ENCODE assay signal across 1 cellular context in genomic region chr15:63210151-63211051, GRCh38.
TF ChIP-seq lines count a peak whose summit lies in the region.

No MANE protein-coding gene starts in this region.

TF ChIP-seq in HEK293, 187 proteins besides CTCF, POLR2A, EP300 and RAD21 (continued from another document and continues in another):
- TF ChIP-seq ZNF513 (tag by site-specific recombination; IDR thresholded peaks at IDR 0.05), result no peak
- no peak for TF ChIP-seq YY1 (tag by site-specific recombination; IDR thresholded peaks at IDR 0.05)
- no peak for TF ChIP-seq ZNF311 (tag by site-specific recombination; IDR thresholded peaks at IDR 0.05; ENCODE audit: borderline replicate concordance)
- peak; percentile 93 for TF ChIP-seq ZFHX2 (tag by site-specific recombination; conservative IDR thresholded peaks at IDR 0.05)
- no peak for TF ChIP-seq ZFP41 (tag by site-specific recombination; IDR thresholded peaks at IDR 0.05; ENCODE audit: borderline replicate concordance)
- no peak for TF ChIP-seq ZNF610 (tag by site-specific recombination; IDR thresholded peaks at IDR 0.05; ENCODE audit: borderline replicate concordance)
- peak; percentile 53; the same call in 1 of the 2 replicates for TF ChIP-seq KLF10 (tag by site-specific recombination; IDR thresholded peaks at IDR 0.05)
- TF ChIP-seq ZNF214 (tag by site-specific recombination; IDR thresholded peaks at IDR 0.05; ENCODE audit: borderline replicate concordance), result no peak
- no peak for TF ChIP-seq ZNF114 (tag by site-specific recombination; IDR thresholded peaks at IDR 0.05)
- TF ChIP-seq ZNF426 (tag by site-specific recombination; IDR thresholded peaks at IDR 0.05), result no peak
- no peak for TF ChIP-seq ZBTB20 (tag by site-specific recombination; IDR thresholded peaks at IDR 0.05)
- TF ChIP-seq ZNF76 (tag by site-specific recombination; IDR thresholded peaks at IDR 0.05; ENCODE audit: borderline replicate concordance, low read depth), result no peak
- no peak for TF ChIP-seq RBAK (tag by site-specific recombination; IDR thresholded peaks at IDR 0.05)
- TF ChIP-seq ZNF768 (tag by site-specific recombination; IDR thresholded peaks at IDR 0.05), result no peak
- TF ChIP-seq, protein P1, sequence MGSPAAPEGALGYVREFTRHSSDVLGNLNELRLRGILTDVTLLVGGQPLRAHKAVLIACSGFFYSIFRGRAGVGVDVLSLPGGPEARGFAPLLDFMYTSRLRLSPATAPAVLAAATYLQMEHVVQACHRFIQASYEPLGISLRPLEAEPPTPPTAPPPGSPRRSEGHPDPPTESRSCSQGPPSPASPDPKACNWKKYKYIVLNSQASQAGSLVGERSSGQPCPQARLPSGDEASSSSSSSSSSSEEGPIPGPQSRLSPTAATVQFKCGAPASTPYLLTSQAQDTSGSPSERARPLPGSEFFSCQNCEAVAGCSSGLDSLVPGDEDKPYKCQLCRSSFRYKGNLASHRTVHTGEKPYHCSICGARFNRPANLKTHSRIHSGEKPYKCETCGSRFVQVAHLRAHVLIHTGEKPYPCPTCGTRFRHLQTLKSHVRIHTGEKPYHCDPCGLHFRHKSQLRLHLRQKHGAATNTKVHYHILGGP (tag by site-specific recombination; IDR thresholded peaks at IDR 0.05), result no peak
- TF ChIP-seq ZNF501 (tag by site-specific recombination; IDR thresholded peaks at IDR 0.05), result no peak
- TF ChIP-seq ZNF707 (tag by site-specific recombination; IDR thresholded peaks at IDR 0.05), result no peak
- no peak for TF ChIP-seq ZNF202 (tag by site-specific recombination; IDR thresholded peaks at IDR 0.05; ENCODE audit: borderline replicate concordance)
- TF ChIP-seq ZBTB44 (tag by site-specific recombination; IDR thresholded peaks at IDR 0.05), result no peak
- TF ChIP-seq ZBTB10 (tag by site-specific recombination; IDR thresholded peaks at IDR 0.05), result no peak
- TF ChIP-seq ZNF423 (tag by site-specific recombination; IDR thresholded peaks at IDR 0.05), result 0 out of 2 replicates have a peak, but pooled peaks have one; percentile 11
- TF ChIP-seq ZBTB48 (tag by site-specific recombination; IDR thresholded peaks at IDR 0.05), result no peak
- no peak for TF ChIP-seq ZNF785 (tag by site-specific recombination; IDR thresholded peaks at IDR 0.05)
- TF ChIP-seq OSR2 (tag by site-specific recombination; IDR thresholded peaks at IDR 0.05), result peak; percentile 71
- TF ChIP-seq SP2 (tag by site-specific recombination; IDR thresholded peaks at IDR 0.05), result no peak
- TF ChIP-seq ZNF670 (tag by site-specific recombination; IDR thresholded peaks at IDR 0.05; ENCODE audit: low read depth), result no peak
- peak; percentile 71 for TF ChIP-seq FEZF1 (tag by site-specific recombination; IDR thresholded peaks at IDR 0.05)
- TF ChIP-seq ZNF596 (tag by site-specific recombination; IDR thresholded peaks at IDR 0.05), result 0 out of 2 replicates have a peak, but pooled peaks have one; percentile 13
- TF ChIP-seq ZNF175 (tag by site-specific recombination; IDR thresholded peaks at IDR 0.05), result no peak
- TF ChIP-seq ZNF623 (tag by site-specific recombination; IDR thresholded peaks at IDR 0.05), result no peak
- peak; percentile 94 for TF ChIP-seq EGR2 (tag by site-specific recombination; IDR thresholded peaks at IDR 0.05; ENCODE audit: low read depth)
- TF ChIP-seq TRIM28 (IDR thresholded peaks at IDR 0.05; ENCODE audit: borderline replicate concordance, low read length), result no peak
- no peak for TF ChIP-seq ZNF529 (tag by site-specific recombination; IDR thresholded peaks at IDR 0.05; ENCODE audit: insufficient replicate concordance)
- TF ChIP-seq, protein P2, sequence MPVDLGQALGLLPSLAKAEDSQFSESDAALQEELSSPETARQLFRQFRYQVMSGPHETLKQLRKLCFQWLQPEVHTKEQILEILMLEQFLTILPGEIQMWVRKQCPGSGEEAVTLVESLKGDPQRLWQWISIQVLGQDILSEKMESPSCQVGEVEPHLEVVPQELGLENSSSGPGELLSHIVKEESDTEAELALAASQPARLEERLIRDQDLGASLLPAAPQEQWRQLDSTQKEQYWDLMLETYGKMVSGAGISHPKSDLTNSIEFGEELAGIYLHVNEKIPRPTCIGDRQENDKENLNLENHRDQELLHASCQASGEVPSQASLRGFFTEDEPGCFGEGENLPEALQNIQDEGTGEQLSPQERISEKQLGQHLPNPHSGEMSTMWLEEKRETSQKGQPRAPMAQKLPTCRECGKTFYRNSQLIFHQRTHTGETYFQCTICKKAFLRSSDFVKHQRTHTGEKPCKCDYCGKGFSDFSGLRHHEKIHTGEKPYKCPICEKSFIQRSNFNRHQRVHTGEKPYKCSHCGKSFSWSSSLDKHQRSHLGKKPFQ (tag by site-specific recombination; IDR thresholded peaks at IDR 0.05), result peak; percentile 75
- no peak for TF ChIP-seq ZNF660 (tag by site-specific recombination; IDR thresholded peaks at IDR 0.05)
- no peak for TF ChIP-seq ZBTB26 (tag by site-specific recombination; optimal IDR thresholded peaks at IDR 0.05)
- TF ChIP-seq ZNF24 (tag by site-specific recombination; IDR thresholded peaks at IDR 0.05), result no peak
- TF ChIP-seq, protein P3, sequence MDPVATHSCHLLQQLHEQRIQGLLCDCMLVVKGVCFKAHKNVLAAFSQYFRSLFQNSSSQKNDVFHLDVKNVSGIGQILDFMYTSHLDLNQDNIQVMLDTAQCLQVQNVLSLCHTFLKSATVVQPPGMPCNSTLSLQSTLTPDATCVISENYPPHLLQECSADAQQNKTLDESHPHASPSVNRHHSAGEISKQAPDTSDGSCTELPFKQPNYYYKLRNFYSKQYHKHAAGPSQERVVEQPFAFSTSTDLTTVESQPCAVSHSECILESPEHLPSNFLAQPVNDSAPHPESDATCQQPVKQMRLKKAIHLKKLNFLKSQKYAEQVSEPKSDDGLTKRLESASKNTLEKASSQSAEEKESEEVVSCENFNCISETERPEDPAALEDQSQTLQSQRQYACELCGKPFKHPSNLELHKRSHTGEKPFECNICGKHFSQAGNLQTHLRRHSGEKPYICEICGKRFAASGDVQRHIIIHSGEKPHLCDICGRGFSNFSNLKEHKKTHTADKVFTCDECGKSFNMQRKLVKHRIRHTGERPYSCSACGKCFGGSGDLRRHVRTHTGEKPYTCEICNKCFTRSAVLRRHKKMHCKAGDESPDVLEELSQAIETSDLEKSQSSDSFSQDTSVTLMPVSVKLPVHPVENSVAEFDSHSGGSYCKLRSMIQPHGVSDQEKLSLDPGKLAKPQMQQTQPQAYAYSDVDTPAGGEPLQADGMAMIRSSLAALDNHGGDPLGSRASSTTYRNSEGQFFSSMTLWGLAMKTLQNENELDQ (tag by site-specific recombination; IDR thresholded peaks at IDR 0.05; ENCODE audit: low read depth), result no peak
- no peak for TF ChIP-seq ZBTB17 (tag by site-specific recombination; IDR thresholded peaks at IDR 0.05)
- TF ChIP-seq GLI2 (tag by site-specific recombination; IDR thresholded peaks at IDR 0.05; ENCODE audit: borderline replicate concordance, low read depth), result no peak
- no peak for TF ChIP-seq ZSCAN4 (tag by site-specific recombination; IDR thresholded peaks at IDR 0.05)
- TF ChIP-seq ZNF561 (tag by site-specific recombination; IDR thresholded peaks at IDR 0.05; ENCODE audit: borderline replicate concordance), result no peak
- no peak for TF ChIP-seq ZNF600 (tag by site-specific recombination; IDR thresholded peaks at IDR 0.05)
- TF ChIP-seq ZNF624 (tag by site-specific recombination; IDR thresholded peaks at IDR 0.05), result no peak
- TF ChIP-seq, protein P4, sequence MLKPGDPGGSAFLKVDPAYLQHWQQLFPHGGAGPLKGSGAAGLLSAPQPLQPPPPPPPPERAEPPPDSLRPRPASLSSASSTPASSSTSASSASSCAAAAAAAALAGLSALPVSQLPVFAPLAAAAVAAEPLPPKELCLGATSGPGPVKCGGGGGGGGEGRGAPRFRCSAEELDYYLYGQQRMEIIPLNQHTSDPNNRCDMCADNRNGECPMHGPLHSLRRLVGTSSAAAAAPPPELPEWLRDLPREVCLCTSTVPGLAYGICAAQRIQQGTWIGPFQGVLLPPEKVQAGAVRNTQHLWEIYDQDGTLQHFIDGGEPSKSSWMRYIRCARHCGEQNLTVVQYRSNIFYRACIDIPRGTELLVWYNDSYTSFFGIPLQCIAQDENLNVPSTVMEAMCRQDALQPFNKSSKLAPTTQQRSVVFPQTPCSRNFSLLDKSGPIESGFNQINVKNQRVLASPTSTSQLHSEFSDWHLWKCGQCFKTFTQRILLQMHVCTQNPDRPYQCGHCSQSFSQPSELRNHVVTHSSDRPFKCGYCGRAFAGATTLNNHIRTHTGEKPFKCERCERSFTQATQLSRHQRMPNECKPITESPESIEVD (tag by site-specific recombination; IDR thresholded peaks at IDR 0.05), result peak; percentile 83
- TF ChIP-seq ZNF658 (tag by site-specific recombination; IDR thresholded peaks at IDR 0.05), result no peak
- TF ChIP-seq PBX3 (CRISPR knock-in tag; IDR thresholded peaks at IDR 0.05), result no peak
- TF ChIP-seq ZNF548 (tag by site-specific recombination; IDR thresholded peaks at IDR 0.05), result no peak
- peak; percentile 53; the same call in 1 of the 2 replicates for TF ChIP-seq SCRT1 (tag by site-specific recombination; IDR thresholded peaks at IDR 0.05; ENCODE audit: borderline replicate concordance)
- TF ChIP-seq ZNF112 (tag by site-specific recombination; IDR thresholded peaks at IDR 0.05), result no peak
- TF ChIP-seq ZNF677 (tag by site-specific recombination; IDR thresholded peaks at IDR 0.05), result no peak
- TF ChIP-seq ZNF341 (tag by site-specific recombination; IDR thresholded peaks at IDR 0.05; ENCODE audit: low read depth), result no peak
- no peak for TF ChIP-seq ZNF433 (tag by site-specific recombination; IDR thresholded peaks at IDR 0.05; ENCODE audit: low read depth)
- no peak for TF ChIP-seq ZNF560 (tag by site-specific recombination; IDR thresholded peaks at IDR 0.05; ENCODE audit: borderline replicate concordance)
- TF ChIP-seq ZXDB (tag by site-specific recombination; IDR thresholded peaks at IDR 0.05), result peak; percentile 69; the same call in 1 of the 2 replicates
